8 cellular contexts compared by ENCODE assay signal in genomic region chrX:75746891-75747639, GRCh38. TPM values are rescaled to one million over a fixed set of nuclear protein-coding genes. Genes with fewer than 3 reads are reported as not detected.
A peak's percentile ranks its signal among the peaks of the same experiment; 100 is the strongest.
DNase-seq lines count a peak whose midpoint lies in the region; ATAC-seq and TF ChIP-seq lines count a peak whose summit lies in the region.

No MANE protein-coding gene starts in this region.

- peak; percentile 15 for DNase-seq in AG10803 (ENCODE audit: low read depth)
- peak; percentile 8 for DNase-seq in T-helper 2 cell treated with Interferon-gamma antibody and Interleukin-4, amounts not matched to agents 5 μg/mL and 100 μg/mL, for 36 hours (ENCODE audit: low spot score)
- DNase-seq in central memory CD4-positive, alpha-beta T cell: peak; percentile 4
- peak; percentile 47 for DNase-seq in left lobe of liver (ENCODE audit: low spot score)
- DNase-seq in stimulated activated CD4-positive, alpha-beta T cell treated with anti-CD3 and anti-CD28 coated beads, Interleukin-4, amount 100 ng/mL, for 1 hour: peak; percentile 35
- DNase-seq in hepatic stellate cell (ENCODE audit: low spot score): no peak

- no peaks in the 10 kb centered on the region for H3K9me3 Mint-ChIP-seq in T-helper 2 cell treated with Interferon-gamma antibody and Interleukin-4, amounts not matched to agents 5 μg/mL and 100 μg/mL, for 36 hours

- peaks cover 11% of the 10 kb centered on the region for H3K27me3 Mint-ChIP-seq in T-helper 2 cell treated with Interferon-gamma antibody and Interleukin-4, amounts not matched to agents 5 μg/mL and 100 μg/mL, for 36 hours (ENCODE audit: low read depth)

- ATAC-seq in GM19025 (IDR thresholded peaks at IDR 0.05; ENCODE audit: low read depth, unreplicated experiment): peak; percentile 81
- peak; percentile 88 for ATAC-seq in HG03460 (IDR thresholded peaks at IDR 0.05; ENCODE audit: unreplicated experiment)
- peak; percentile 83 for ATAC-seq in left lobe of liver

- TF ChIP-seq CTCF in AG10803 (conservative IDR thresholded peaks at IDR 0.05; ENCODE audit: low read length): no peak

- no peak overlapping the region for H3K27ac Mint-ChIP-seq in T-helper 2 cell treated with Interferon-gamma antibody and Interleukin-4, amounts not matched to agents 5 μg/mL and 100 μg/mL, for 36 hours

- H3K36me3 Mint-ChIP-seq in T-helper 2 cell treated with Interferon-gamma antibody and Interleukin-4, amounts not matched to agents 5 μg/mL and 100 μg/mL, for 36 hours (ENCODE audit: low read depth): no peaks in the 10 kb centered on the region

- peak overlapping the region; percentile 64 for H3K4me3 ChIP-seq in AG10803 (ENCODE audit: low read length)

- peak overlapping the region; percentile 67 for H3K4me3 Mint-ChIP-seq in T-helper 2 cell treated with Interferon-gamma antibody and Interleukin-4, amounts not matched to agents 5 μg/mL and 100 μg/mL, for 36 hours

- H3K4me1 Mint-ChIP-seq in T-helper 2 cell treated with Interferon-gamma antibody and Interleukin-4, amounts not matched to agents 5 μg/mL and 100 μg/mL, for 36 hours (ENCODE audit: low read depth): peaks cover 3% of the 10 kb centered on the region

RNA-seq across cellular contexts. Expression of gene MAGEE2, which starts 38.0 kb away (rescaled TPM):
- total RNA-seq in left lobe of liver: not detected
